Comparison of ENCODE assay signal across 21 cellular contexts in the genomic region with DNA sequence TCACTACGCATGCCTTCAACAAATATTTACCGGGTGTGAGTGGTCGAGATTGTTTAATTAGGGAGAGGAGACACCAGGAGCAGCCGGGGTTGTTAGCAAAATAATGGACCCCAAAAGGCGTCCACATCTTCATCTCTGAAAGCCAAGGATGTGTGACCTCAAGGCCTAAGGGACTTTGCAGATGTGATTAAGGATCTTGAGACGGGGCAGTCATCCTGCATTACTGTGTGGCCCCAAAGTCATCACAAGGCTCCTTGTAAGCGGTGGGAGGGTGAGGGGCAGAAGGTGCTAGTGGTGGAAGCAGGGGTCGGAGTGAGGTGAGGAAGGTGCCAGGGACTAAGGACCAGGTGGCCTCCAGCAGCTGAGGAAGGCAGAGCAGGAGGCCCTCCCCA.
DNase-seq lines count a peak whose midpoint lies in the region; ATAC-seq and TF ChIP-seq lines count a peak whose summit lies in the region.
"Had no signal": no experiment of that assay in that cellular context is flagged by ENCODE, and none has a peak within 500 bp of the region (broad histone marks: within the 10 kb centered on the region; RNA-seq: fewer than 3 reads in every experiment).

No MANE protein-coding gene starts in this region.

- H3K36me3 Mint-ChIP-seq in MCF 10A (ENCODE audit: insufficient read depth, unreplicated experiment) (peaks cover 24% of the 10 kb centered on the region), chondrocyte (ENCODE audit: low read depth) (peaks cover 1% of the 10 kb centered on the region), type B pancreatic cell (peaks cover 10% of the 10 kb centered on the region)

- no peaks in the 10 kb centered on the region for H4K20me1 ChIP-seq in mammary epithelial cell (ENCODE audit: insufficient read depth, low read length)

- H3K9ac ChIP-seq in mammary epithelial cell (ENCODE audit: insufficient read depth, low read length) = peak overlapping the region; percentile 3

- no peaks in the 10 kb centered on the region for H3K36me3 ChIP-seq in mammary epithelial cell (ENCODE audit: insufficient read depth, low read length)
- no peaks in the 10 kb centered on the region for H3K36me3 ChIP-seq in mesodermal cell (ENCODE audit: control insufficient read depth, insufficient read depth, low read length)
- H3K36me3 ChIP-seq: SJCRH30 had no signal

- no peaks in the 10 kb centered on the region for H3K27me3 Mint-ChIP-seq in MCF 10A (ENCODE audit: insufficient read depth, unreplicated experiment)
- no peaks in the 10 kb centered on the region for H3K27me3 Mint-ChIP-seq in chondrocyte (ENCODE audit: low read depth)
- peaks cover 14% of the 10 kb centered on the region for H3K27me3 Mint-ChIP-seq in type B pancreatic cell

- BruUV-seq in mammary epithelial cell (replicated peaks; lab: Mats Ljungman, UMichigan) (no TSS peak), MCF 10A (replicated peaks; lab: Mats Ljungman, UMichigan) (no TSS peak)

- H3K4me2 ChIP-seq in mammary epithelial cell (ENCODE audit: insufficient read depth, low read depth, low read length) = no peak overlapping the region
- H3K4me2 ChIP-seq: GM23338 had no signal

- H3K9me3 Mint-ChIP-seq in MCF 10A (ENCODE audit: unreplicated experiment) = peaks cover 7% of the 10 kb centered on the region
- H3K9me3 Mint-ChIP-seq in chondrocyte (ENCODE audit: low read depth) = no peaks in the 10 kb centered on the region
- H3K9me3 Mint-ChIP-seq in type B pancreatic cell = no peaks in the 10 kb centered on the region
- H3K9me3 Mint-ChIP-seq: CD4-positive, alpha-beta T cell; GM23338 had no signal

- WGBS in mammary epithelial cell (ENCODE audit: low coverage, missing lambda C conversion rate) = 94% methylated on average over 7 of the region's 8 CpGs
- 88 to 89% methylated on average over 6 to 7 of the region's 8 CpGs for WGBS in mesodermal cell (ENCODE audit: insufficient coverage in 2 of 2), 2 experiments

- intact Hi-C loops in mammary epithelial cell (cut with micrococcal nuclease) (loop anchor here (1.0 to 2.0 kb wide), 2 partner anchors 8 to 45 kb away; no protein-coding TSS in a partner anchor), MCF 10A (cut with micrococcal nuclease) (loop anchor here (2.0 to 10.0 kb wide), 3 partner anchors 75 to 85 kb away; no protein-coding TSS in a partner anchor), left colon (cut with DNase I, micrococcal nuclease) (no loop called here)

- H2AFZ ChIP-seq in mammary epithelial cell (ENCODE audit: low read depth, low read length) = no peak overlapping the region
- H2AFZ ChIP-seq: GM23338 had no signal

- H3K4me1 ChIP-seq in mammary epithelial cell (ENCODE audit: insufficient read depth, low read length) = peaks cover 61% of the 10 kb centered on the region
- H3K4me1 ChIP-seq in mesodermal cell (ENCODE audit: control insufficient read depth, insufficient read depth, low read length, poor library complexity, severe bottlenecking) = peaks cover 11% of the 10 kb centered on the region
- H3K4me1 ChIP-seq: SJCRH30 had no signal

- H3K79me2 ChIP-seq in mammary epithelial cell (ENCODE audit: insufficient read depth, low read length) = peaks cover 73% of the 10 kb centered on the region

- DNase-seq in mammary epithelial cell (no peak), MCF 10A (ENCODE audit: unreplicated experiment) (no peak), chondrocyte (ENCODE audit: low spot score) (peak; percentile 57), type B pancreatic cell (ENCODE audit: extremely low spot score, unreplicated experiment) (no peak), left colon (no peak), DMS79 treated with DMSO at 0.1 percent for 48 hours (lab: John Stamatoyannopoulos, UW) (no peak), SHP77 treated with DMSO at 0.1 percent for 48 hours (lab: John Stamatoyannopoulos, UW) (no peak)
- DNase-seq: 8988T; Caco-2; CD4-positive, alpha-beta T cell; EL; KG1; NCI-H146; NCI-H748 treated with DMSO at 0.1 percent for 48 hours; OCI-M1; RPMI8226; SJCRH30 had no signal

- H3K27ac Mint-ChIP-seq in MCF 10A (ENCODE audit: low read depth, unreplicated experiment) (no peak overlapping the region), chondrocyte (ENCODE audit: unreplicated experiment) (no peak overlapping the region), type B pancreatic cell (peak overlapping the region; percentile 70)
- H3K27ac Mint-ChIP-seq: B cell; CD4-positive, alpha-beta T cell; GM23338 had no signal

- H3K9me3 ChIP-seq in mammary epithelial cell (replicated peaks; ENCODE audit: insufficient read depth, low read length) (no peaks in the 10 kb centered on the region), mesodermal cell (ENCODE audit: control insufficient read depth, low read length) (no peaks in the 10 kb centered on the region)
- H3K9me3 ChIP-seq: Caco-2, SJCRH30 had no signal

- dilution Hi-C loops in mammary epithelial cell (cut with HindIII; ENCODE audit: low sequenced_read_pairs) = no loop called here

- in situ Hi-C loops in mammary epithelial cell (cut with MboI; ENCODE audit: low sequenced_read_pairs in 2 of 2) = loop anchor here (5.0 to 10.0 kb wide), 2 partner anchors 81 to 83 kb away; a partner anchor contains a TSS

- peaks cover 55% of the 10 kb centered on the region for H3K4me1 Mint-ChIP-seq in MCF 10A (ENCODE audit: insufficient read depth, unreplicated experiment)
- peaks cover 65% of the 10 kb centered on the region for H3K4me1 Mint-ChIP-seq in chondrocyte (ENCODE audit: low read depth)
- H3K4me1 Mint-ChIP-seq in type B pancreatic cell (ENCODE audit: unreplicated experiment) = peaks cover 56% of the 10 kb centered on the region

- no peak for ATAC-seq in left colon
- ATAC-seq: GM12878, GM23338 had no signal

- H3K27ac ChIP-seq in mammary epithelial cell (ENCODE audit: insufficient read depth, low read depth, low read length) (peak overlapping the region; percentile 74), mesodermal cell (ENCODE audit: low read depth, low read length, severe bottlenecking) (peak overlapping the region; percentile 10)
- H3K27ac ChIP-seq: SJCRH30 had no signal

- POLR2A ChIA-PET in MCF 10A (lab: Yijun Ruan, JAX) = interaction anchor here (0.7 to 2.5 kb wide), 5 partner anchors 61 to 148 kb away, joined by 3 to 11 read pairs (median 5); a partner anchor contains a TSS

- CTCF ChIA-PET in mammary epithelial cell (lab: Charles Lee; ENCODE audit: low non-redundant PET) = no interaction called here
- CTCF ChIA-PET in MCF 10A (lab: Yijun Ruan, JAX) = interaction anchor here (0.5 to 0.8 kb wide), 4 partner anchors 31 to 110 kb away, joined by 3 to 4 read pairs (median 4); no protein-coding TSS in a partner anchor

- TF ChIP-seq CTCF in mammary epithelial cell (conservative IDR thresholded peaks at IDR 0.05 in 1 of 2, IDR thresholded peaks at IDR 0.05 in 1 of 2; ENCODE audit: extremely low read depth in 1 of 2, insufficient read depth in 1 of 2, low read depth in 1 of 2, low read length in 2 of 2) (no peak), MCF 10A (IDR thresholded peaks at IDR 0.05; ENCODE audit: unreplicated experiment) (no peak), chondrocyte (IDR thresholded peaks at IDR 0.05) (no peak), type B pancreatic cell (conservative IDR thresholded peaks at IDR 0.05) (no peak)

- H3K27me3 ChIP-seq in mammary epithelial cell (ENCODE audit: insufficient read depth, low read length) = no peaks in the 10 kb centered on the region

- H3K4me3 ChIP-seq in mammary epithelial cell (replicated peaks in 1 of 3; ENCODE audit: insufficient read depth in 1 of 3, low read depth in 2 of 3, low read length in 3 of 3) (no peak overlapping the region), mesodermal cell (ENCODE audit: extremely low read depth, insufficient read depth, low read length, poor library complexity, severe bottlenecking) (no peak overlapping the region)
- H3K4me3 ChIP-seq: GM12878, GM23338, SJCRH30 had no signal

- H3K4me3 Mint-ChIP-seq in MCF 10A (ENCODE audit: unreplicated experiment) = no peak overlapping the region
- no peak overlapping the region for H3K4me3 Mint-ChIP-seq in chondrocyte (ENCODE audit: unreplicated experiment)
- H3K4me3 Mint-ChIP-seq in type B pancreatic cell = peak overlapping the region; percentile 7
- H3K4me3 Mint-ChIP-seq: B cell; CD4-positive, alpha-beta T cell; GM23338 had no signal

Comparison
In these comparisons a context has a peak if more than half of its experiments do, and no peak if none do; other contexts are left out.
1. intact Hi-C loops: an anchor here in mammary epithelial cell (1.0 to 2.0 kb wide) and MCF 10A (2.0 to 10.0 kb wide); none called in left colon.